In genomic region chr19:4997297-4997696, GRCh38 we compare ENCODE assay signal across 16 cellular contexts. TPM values are rescaled to one million over a fixed set of nuclear protein-coding genes. Genes with fewer than 3 reads are reported as not detected.
A peak's percentile ranks its signal among the peaks of the same experiment; 100 is the strongest.
DNase-seq lines count a peak whose midpoint lies in the region; FAIRE-seq and TF ChIP-seq lines count a peak whose summit lies in the region.
"Had no signal": no experiment of that assay in that cellular context is flagged by ENCODE, and none has a peak within 500 bp of the region (broad histone marks: within the 10 kb centered on the region; RNA-seq: fewer than 3 reads in every experiment).

No MANE protein-coding gene starts in this region.

- no peak overlapping the region for H2BK5ac ChIP-seq in H1 (ENCODE audit: low read depth, low read length)
- H2BK5ac ChIP-seq in trophoblast cell (ENCODE audit: low read depth, low read length, poor library complexity): no peak overlapping the region

- H3K27ac ChIP-seq in BLaER1 (no peak overlapping the region), C4-2B (peak overlapping the region; percentile 18), H1 (ENCODE audit: low read depth, low read length) (no peak overlapping the region), trophoblast cell (ENCODE audit: low read depth, low read length) (no peak overlapping the region), small intestine (ENCODE audit: low read depth in 1 of 2, low read length in 1 of 2) (no peak overlapping the region)

- no peak overlapping the region for H2BK120ac ChIP-seq in H1 (replicated peaks; ENCODE audit: low read depth, low read length)
- no peak overlapping the region for H2BK120ac ChIP-seq in trophoblast cell (ENCODE audit: insufficient read depth, low read length, poor library complexity)

- H3K4me2 ChIP-seq in BLaER1: 0 out of 2 replicates have a peak overlapping the region, but pooled peaks have one; percentile 2
- H3K4me2 ChIP-seq in H1 (ENCODE audit: insufficient read depth in 1 of 2, low read depth in 2 of 2, low read length in 2 of 2): no peak overlapping the region
- H3K4me2 ChIP-seq in trophoblast cell (ENCODE audit: low read length): no peak overlapping the region

- POLR2A ChIA-PET in H1 (lab: Charles Lee; ENCODE audit: partially characterized antibody): interaction anchor here (1.4 kb wide), 1 partner anchor 26 kb away, joined by 4 read pairs; no protein-coding TSS in a partner anchor

- 89% methylated on average over 12 of the region's 12 CpGs; no CpG with 5 or more reads in 1 of the 2 experiments for WGBS in H1 (ENCODE audit: extremely low coverage in 1 of 2, insufficient coverage in 1 of 2, insufficient read length in 1 of 2, insufficient replicate concordance in 2 of 2, low coverage in 1 of 2, low lambda C conversion rate in 2 of 2, missing lambda C conversion rate in 1 of 2), 2 experiments
- no CpG with 5 or more reads among the region's 12 CpGs for WGBS in trophoblast cell (ENCODE audit: extremely low coverage, insufficient coverage, insufficient read length)
- WGBS in small intestine, 3 donors: 91 to 95% (median 94%) methylated on average over 12 of the region's 12 CpGs

- no peak overlapping the region for H2BK20ac ChIP-seq in H1 (ENCODE audit: low read length)

- H3K27me3 ChIP-seq in BLaER1 (no peaks in the 10 kb centered on the region), H1 (replicated peaks in 1 of 4; ENCODE audit: control insufficient read depth in 3 of 4, extremely low read depth in 1 of 4, insufficient read depth in 3 of 4, low read length in 3 of 4) (no peaks in the 10 kb centered on the region), trophoblast cell (ENCODE audit: insufficient read depth, low read length) (no peaks in the 10 kb centered on the region), small intestine (ENCODE audit: control insufficient read depth in 2 of 2, insufficient read depth in 2 of 2, low read length in 2 of 2) (no peaks in the 10 kb centered on the region)
- H3K27me3 ChIP-seq: BE2C had no signal

- H3K14ac ChIP-seq in H1 (ENCODE audit: insufficient read length): no peak overlapping the region
- no peak overlapping the region for H3K14ac ChIP-seq in trophoblast cell (ENCODE audit: low read length)

- TF ChIP-seq RAD21 in H1 (IDR thresholded peaks at IDR 0.05 in 1 of 2, conservative IDR thresholded peaks at IDR 0.05 in 1 of 2; ENCODE audit: low read depth in 2 of 2, low read length in 2 of 2): no peak

- H2BK12ac ChIP-seq in H1 (ENCODE audit: low read depth, low read length) (no peak overlapping the region), trophoblast cell (ENCODE audit: low read length) (no peak overlapping the region)

- DNase-seq in H1 (ENCODE audit: low read depth in 1 of 2, low spot score in 2 of 2) (no peak), trophoblast cell (no peak), small intestine (no peak), kidney glomerular epithelial cell (lab: John Stamatoyannopoulos, UW) (no peak)
- DNase-seq in activated CD8-positive, alpha-beta memory T cell treated with anti-CD3 and anti-CD28 coated beads, Interleukin-2, amount 50 U/mL, for 48 hours: no peak
- DNase-seq: ACHN; BE2C; Calu3; CD4-positive, alpha-beta memory T cell; DMS79 treated with DMSO at 0.1 percent for 48 hours; GF-D8; GOT3; H9 had no signal

- peaks cover 10% of the 10 kb centered on the region; the same call in 1 of the 2 replicates for H3K23me2 ChIP-seq in H1 (ENCODE audit: low read depth, low read length)

- H3K9ac ChIP-seq in BLaER1: no peak overlapping the region
- H3K9ac ChIP-seq in H1 (replicated peaks in 1 of 4; ENCODE audit: extremely low read depth in 1 of 4, low read depth in 3 of 4, low read length in 3 of 4): no peak overlapping the region
- no peak overlapping the region for H3K9ac ChIP-seq in trophoblast cell (ENCODE audit: low read length)

- no peak for FAIRE-seq in H1 (lab: Jason Lieb, UNC)
- FAIRE-seq in small intestine (lab: Jason Lieb, UNC): no peak
- FAIRE-seq: A204.1 had no signal

- H3K4ac ChIP-seq in H1 (replicated peaks; ENCODE audit: insufficient read length, low read depth, low read length) (no peak overlapping the region), trophoblast cell (ENCODE audit: low read depth, low read length) (peak overlapping the region; percentile 68)

- H4K20me1 ChIP-seq in BLaER1 (peaks cover 95% of the 10 kb centered on the region), H1 (replicated peaks in 1 of 2; ENCODE audit: control insufficient read depth in 1 of 2, insufficient read depth in 2 of 2, low read length in 2 of 2) (peaks cover 6 to 11% of the 10 kb centered on the region in 2 experiments)

- H3K79me1 ChIP-seq in H1 (ENCODE audit: low read depth, low read length) (peaks cover 10% of the 10 kb centered on the region), trophoblast cell (ENCODE audit: low read length) (peaks cover 5% of the 10 kb centered on the region)

- H4K8ac ChIP-seq in H1 (ENCODE audit: extremely low read depth, insufficient read depth, low read length) (0 out of 2 replicates have a peak overlapping the region, but pooled peaks have one; percentile 71), trophoblast cell (ENCODE audit: low read depth, low read length) (no peak overlapping the region)

- H4K91ac ChIP-seq in H1 (replicated peaks; ENCODE audit: insufficient read length, low read length): no peak overlapping the region
- H4K91ac ChIP-seq in trophoblast cell (ENCODE audit: low read depth, low read length): no peak overlapping the region

- H3K4me1 ChIP-seq in BLaER1: peaks cover 35% of the 10 kb centered on the region
- no peaks in the 10 kb centered on the region for H3K4me1 ChIP-seq in H1 (replicated peaks in 1 of 4; ENCODE audit: control insufficient read depth in 3 of 4, insufficient read depth in 4 of 4, low read length in 3 of 4)
- H3K4me1 ChIP-seq in trophoblast cell (ENCODE audit: control insufficient read depth in 1 of 2, insufficient read depth in 2 of 2, low read length in 2 of 2): peaks cover 11 to 13% of the 10 kb centered on the region in 2 experiments
- H3K4me1 ChIP-seq in small intestine (ENCODE audit: control insufficient read depth in 2 of 2, insufficient read depth in 1 of 2, low read depth in 1 of 2, low read length in 1 of 2): no peaks in the 10 kb centered on the region
- H3K4me1 ChIP-seq: BE2C had no signal

- TF ChIP-seq CTCF in C4-2B (conservative IDR thresholded peaks at IDR 0.05) (no peak), H1 (IDR thresholded peaks at IDR 0.05; ENCODE audit: control extremely low read depth in 1 of 3, insufficient read depth in 1 of 3, low read depth in 1 of 3, low read length in 3 of 3) (no peak)

- H3K23ac ChIP-seq in H1 (ENCODE audit: insufficient read length): no peak overlapping the region
- no peak overlapping the region for H3K23ac ChIP-seq in trophoblast cell (ENCODE audit: low read length)

- H4K12ac ChIP-seq in trophoblast cell (ENCODE audit: low read depth, low read length): no peak overlapping the region

- H2AK5ac ChIP-seq in H1 (ENCODE audit: low read depth, low read length): no peak overlapping the region
- no peak overlapping the region for H2AK5ac ChIP-seq in trophoblast cell (ENCODE audit: low read length)

- peaks cover 0 to 53% of the 10 kb centered on the region in 2 experiments; a peak in 2 of 4 replicates for H3K79me2 ChIP-seq in H1 (ENCODE audit: control insufficient read depth in 1 of 2, insufficient read depth in 2 of 2, low read length in 2 of 2)
- peaks cover 30% of the 10 kb centered on the region for H3K79me2 ChIP-seq in trophoblast cell (ENCODE audit: control insufficient read depth, insufficient read depth, low read length, poor library complexity)

- H3K56ac ChIP-seq in H1 (replicated peaks; ENCODE audit: insufficient read length, low read depth, low read length): no peak overlapping the region

- CTCF ChIA-PET in H1 (lab: Charles Lee; ENCODE audit: partially characterized antibody): interaction anchor here (1.1 to 2.7 kb wide), 3 partner anchors 12 to 34 kb away, joined by 3 to 16 read pairs (median 4); no protein-coding TSS in a partner anchor

- no peak overlapping the region for H3K4me3 ChIP-seq in BLaER1
- H3K4me3 ChIP-seq in H1 (ENCODE audit: extremely low read depth in 1 of 4, insufficient read depth in 2 of 4, low read depth in 3 of 4, low read length in 4 of 4): no peak overlapping the region
- H3K4me3 ChIP-seq in trophoblast cell (ENCODE audit: low read depth, low read length): no peak overlapping the region
- H3K4me3 ChIP-seq in small intestine (ENCODE audit: low read depth in 1 of 2, low read length in 2 of 2): no peak overlapping the region

- H3K9me3 ChIP-seq in BLaER1 (no peaks in the 10 kb centered on the region), H1 (ENCODE audit: insufficient read depth in 2 of 2, low read depth in 1 of 2, low read length in 1 of 2) (no peaks in the 10 kb centered on the region), trophoblast cell (ENCODE audit: insufficient read depth, low read depth, low read length) (peaks cover 4% of the 10 kb centered on the region), small intestine (ENCODE audit: control insufficient read depth, low read depth) (no peaks in the 10 kb centered on the region)
- H3K9me3 ChIP-seq: BE2C had no signal

- H3K18ac ChIP-seq in H1 (ENCODE audit: extremely low read depth, low read length) (no peak overlapping the region), trophoblast cell (ENCODE audit: low read length) (no peak overlapping the region)

- no peak for TF ChIP-seq POLR2A in H1 (IDR thresholded peaks at IDR 0.05; ENCODE audit: control extremely low read depth in 1 of 2, low read depth in 2 of 2, low read length in 2 of 2)

- no peak overlapping the region for H2AFZ ChIP-seq in H1 (ENCODE audit: low read length)
- H2AFZ ChIP-seq in trophoblast cell (ENCODE audit: insufficient read depth, low read length, poor library complexity): no peak overlapping the region

- H3K36me3 ChIP-seq in BLaER1 (peaks cover 61% of the 10 kb centered on the region), H1 (ENCODE audit: control insufficient read depth in 2 of 4, insufficient read depth in 4 of 4, low read length in 3 of 4) (no peaks in the 10 kb centered on the region), trophoblast cell (ENCODE audit: control insufficient read depth in 1 of 2, insufficient read depth in 2 of 2, low read length in 2 of 2) (peaks cover 26 to 27% of the 10 kb centered on the region in 2 experiments), small intestine (ENCODE audit: control insufficient read depth in 2 of 2, insufficient read depth in 2 of 2, low read length in 2 of 2) (peaks cover 0 to 2% of the 10 kb centered on the region in 2 donors)
- H3K36me3 ChIP-seq: BE2C had no signal

- TF ChIP-seq EP300 in H1 (IDR thresholded peaks at IDR 0.05; ENCODE audit: borderline replicate concordance in 1 of 2, low read depth in 2 of 2, low read length in 2 of 2): no peak

- H4K5ac ChIP-seq in H1 (ENCODE audit: insufficient read length, low read depth, low read length): no peak overlapping the region

- H2BK15ac ChIP-seq in H1 (ENCODE audit: low read length): no peak overlapping the region

RNA-seq across cellular contexts. Expression of gene KDM4B, which starts 28.4 kb away (rescaled TPM):
- 31.9 and 32.8 TPM in 2 replicates for total RNA-seq in H1 (2021; fragmentation: NEBNext Ultra II Directional; extraction: Animal tissue kit (Norgen Biotek cat#: 25700))
- polyA plus RNA-seq in H1 (2011; rRNA removed) (12.0 and 21.1 TPM in 2 replicates), small intestine (10 to 100 TPM in 1 of 3 donors, 1 to 10 TPM in 2; 8.1 to 11.4 (median 9.8) TPM)
- polyA plus RNA-seq in H1 (2011; cell fraction: cytosol; rRNA removed): 16.6 TPM
- 36.4 TPM for polyA plus RNA-seq in H1 (2011; cell fraction: nucleus; rRNA removed)
- 15.0 to 22.8 TPM (median 19.6 TPM) in 4 replicates for polyA plus RNA-seq in H1 (2012, experiment 1 of 2)
- 17.0 TPM for polyA plus RNA-seq in H1 (2012, experiment 2 of 2)
- polyA plus RNA-seq in H1 (2013, experiment 1 of 2): 13.3 TPM
- polyA plus RNA-seq in H1 (2013, experiment 2 of 2): 12.3 TPM
- 18.7 and 23.6 TPM in 2 replicates for polyA minus RNA-seq in H1 (2011; rRNA and poly(A)+ RNA removed)
- polyA minus RNA-seq in H1 (2011; cell fraction: cytosol; rRNA and poly(A)+ RNA removed): 26.2 TPM
- polyA minus RNA-seq in H1 (2011; cell fraction: nucleus; rRNA and poly(A)+ RNA removed): 44.4 TPM
- 37.1 and 37.3 TPM in 2 replicates for polyA plus RNA-seq in trophoblast cell (2013)
